Comparison of ENCODE assay signal across 13 cellular contexts in genomic region chr5:172744106-172745104, GRCh38. TPM values are rescaled to one million over a fixed set of nuclear protein-coding genes. Genes with fewer than 3 reads are reported as not detected.
DNase-seq lines count a peak whose midpoint lies in the region; ATAC-seq and TF ChIP-seq lines count a peak whose summit lies in the region.
"Had no signal": no experiment of that assay in that cellular context is flagged by ENCODE, and none has a peak within 500 bp of the region (broad histone marks: within the 10 kb centered on the region; RNA-seq: fewer than 3 reads in every experiment).

No MANE protein-coding gene starts in this region.

- no peak for DNase-seq in RWPE1 (ENCODE audit: low spot score)
- DNase-seq in transverse colon: peak; percentile 74
- no peak for DNase-seq in GM23248
- no peak for DNase-seq in GM03348 (ENCODE audit: low spot score)
- DNase-seq in islet precursor cell: no peak
- DNase-seq: activated CD4-positive, CD25-positive, alpha-beta regulatory T cell; CD4-positive, alpha-beta T cell; NCI-H1092 treated with DMSO at 0.1 percent for 48 hours; NCI-H345; PC-3 had no signal

- H4K20me1 ChIP-seq in GM23248 (ENCODE audit: insufficient read depth): no peaks in the 10 kb centered on the region

- H3K4me1 ChIP-seq in muscle layer of colon (ENCODE audit: insufficient read depth, low read length) (peaks cover 62% of the 10 kb centered on the region), transverse colon (peaks cover 4 to 25% (median 18%) of the 10 kb centered on the region in 4 donors), GM23248 (ENCODE audit: insufficient read depth) (peaks cover 17% of the 10 kb centered on the region)

- no peak overlapping the region for H2AFZ ChIP-seq in GM23248
- H2AFZ ChIP-seq: GM23338 had no signal

- 55 to 56% methylated on average over 3 to 12 of the region's 12 CpGs for WGBS in transverse colon (ENCODE audit: low coverage in 1 of 2), 2 donors
- 60 to 71% methylated on average over 11 of the region's 12 CpGs for WGBS in GM23248 (ENCODE audit: low coverage in 1 of 2, low lambda C conversion rate in 2 of 2, missing lambda C conversion rate in 2 of 2), 2 experiments

- H3K36me3 ChIP-seq in muscle layer of colon (ENCODE audit: insufficient read depth, low read length) (no peaks in the 10 kb centered on the region), transverse colon (no peaks in the 10 kb centered on the region), GM23248 (ENCODE audit: low read depth) (no peaks in the 10 kb centered on the region)

- H3K79me2 ChIP-seq in GM23248 (ENCODE audit: insufficient read depth): no peaks in the 10 kb centered on the region

- H3K27ac ChIP-seq in RWPE1 (peak overlapping the region; percentile 57), muscle layer of colon (ENCODE audit: low read depth, low read length) (peak overlapping the region; percentile 3), transverse colon (peak overlapping the region in 3 of 4 donors; percentile 1 to 83 (median 81)), GM23248 (no peak overlapping the region)

- CTCF ChIA-PET in RWPE1 (lab: Yijun Ruan, JAX): no interaction called here

- H3K4me2 ChIP-seq in GM23248 (ENCODE audit: unreplicated experiment): no peak overlapping the region
- H3K4me2 ChIP-seq: GM23338 had no signal

- H3K9ac ChIP-seq in muscle layer of colon (ENCODE audit: low read length) (peak overlapping the region; percentile 11), GM23248 (no peak overlapping the region)

- peak; percentile 92 for ATAC-seq in esophagus mucosa
- ATAC-seq: GM23338, PC-3 had no signal

- TF ChIP-seq CTCF in RWPE1 (conservative IDR thresholded peaks at IDR 0.05; ENCODE audit: low read depth) (no peak), transverse colon (IDR thresholded peaks at IDR 0.05) (no peak)

- no peak for TF ChIP-seq EP300 in transverse colon (IDR thresholded peaks at IDR 0.05; ENCODE audit: low read depth)

- no peaks in the 10 kb centered on the region for H3K27me3 ChIP-seq in muscle layer of colon (ENCODE audit: control insufficient read depth in 1 of 2, insufficient read depth in 2 of 2, low read length in 2 of 2)
- no peaks in the 10 kb centered on the region for H3K27me3 ChIP-seq in transverse colon
- H3K27me3 ChIP-seq in GM23248 (replicated peaks; ENCODE audit: insufficient read depth): no peaks in the 10 kb centered on the region

- POLR2A ChIA-PET in RWPE1 (lab: Yijun Ruan, JAX; ENCODE audit: low non-redundant PET): no interaction called here

- in situ Hi-C loops in transverse colon (cut with MboI; ENCODE audit: low pct_ligation_motif_present in 1 of 4, low pct_unique_long_range_greater_than_20kb in 1 of 4, low sequenced_read_pairs in 3 of 4): no loop called here
- in situ Hi-C loops in GM23248 (cut with MboI): no loop called here

- H3K9me3 ChIP-seq in muscle layer of colon (ENCODE audit: low read length): no peaks in the 10 kb centered on the region
- no peaks in the 10 kb centered on the region for H3K9me3 ChIP-seq in transverse colon
- no peaks in the 10 kb centered on the region for H3K9me3 ChIP-seq in GM23248 (ENCODE audit: low read depth)

- intact Hi-C loops in transverse colon (cut with DNase I; ENCODE audit: low total_unique reads): loop anchor here (1.0 kb wide), 1 partner anchor 23 kb away; no protein-coding TSS in a partner anchor

- H3K9me2 ChIP-seq in GM23248 (ENCODE audit: insufficient read depth): no peaks in the 10 kb centered on the region

- peaks cover 16% of the 10 kb centered on the region for H3F3A ChIP-seq in GM23248 (ENCODE audit: insufficient read depth)

- no peak for TF ChIP-seq POLR2A in transverse colon (IDR thresholded peaks at IDR 0.05)

- no peak overlapping the region for H3K4me3 ChIP-seq in muscle layer of colon (ENCODE audit: low read depth in 1 of 2, low read length in 2 of 2)
- H3K4me3 ChIP-seq in transverse colon: no peak overlapping the region
- no peak overlapping the region for H3K4me3 ChIP-seq in GM23248
- H3K4me3 ChIP-seq: GM23338 had no signal

RNA-seq across cellular contexts. Expression of gene DUSP1, which starts 26.6 kb away (rescaled TPM):
- 101 TPM for total RNA-seq in esophagus mucosa
- 100 to 1,000 TPM; 469 to 701 (median 567) TPM for total RNA-seq in transverse colon
- total RNA-seq in GM23248 (2014; rRNA removed; shearing (Covaris generic)): 443 and 459 TPM in 2 replicates
- polyA plus RNA-seq in GM23248 (2016; fragmentation: Nextera tagmentation; extraction: Ambion mirVana): 264 and 269 TPM in 2 replicates
